Comparison of ENCODE assay signal across 8 cellular contexts in genomic region chr7:55526770-55527169, GRCh38. TPM values are rescaled to one million over a fixed set of nuclear protein-coding genes. Genes with fewer than 3 reads are reported as not detected.
A peak's percentile ranks its signal among the peaks of the same experiment; 100 is the strongest.
DNase-seq lines count a peak whose midpoint lies in the region; ATAC-seq and TF ChIP-seq lines count a peak whose summit lies in the region.

No MANE protein-coding gene starts in this region.

- DNase-seq in GDM1 (lab: John Stamatoyannopoulos, UW) (peak; percentile 35), NCI-H2107 (lab: John Stamatoyannopoulos, UW) (peak; percentile 84), left ventricle myocardium superior (no peak), mucosa of gallbladder (ENCODE audit: low spot score) (no peak), SHP77 (lab: John Stamatoyannopoulos, UW) (no peak)
- DNase-seq in CD8-positive, alpha-beta memory T cell, result no peak
- no peak for DNase-seq in activated CD4-positive, alpha-beta memory T cell treated with anti-CD3 and anti-CD28 coated beads, Interleukin-2, amount 10 ng/mL, durations not matched to agents 7 days and 5 days

- H3K4me3 ChIP-seq in HEK293 (ENCODE audit: low read depth, low read length), result no peak overlapping the region
- no peak overlapping the region for H3K4me3 ChIP-seq in CD8-positive, alpha-beta memory T cell (ENCODE audit: low read length)

- TF ChIP-seq CTCF in HEK293 (tag by site-specific recombination; IDR thresholded peaks at IDR 0.05), result no peak

- H3K27ac Mint-ChIP-seq in CD8-positive, alpha-beta memory T cell, result no peak overlapping the region
- no peak overlapping the region for H3K27ac Mint-ChIP-seq in activated CD4-positive, alpha-beta memory T cell treated with anti-CD3 and anti-CD28 coated beads, Interleukin-2, amount 10 ng/mL, durations not matched to agents 7 days and 5 days

- H3K4me1 Mint-ChIP-seq in CD8-positive, alpha-beta memory T cell, result peaks cover 56 to 84% (median 72%) of the 10 kb centered on the region in 3 donors
- peaks cover 22% of the 10 kb centered on the region for H3K4me1 Mint-ChIP-seq in activated CD4-positive, alpha-beta memory T cell treated with anti-CD3 and anti-CD28 coated beads, Interleukin-2, amount 10 ng/mL, durations not matched to agents 7 days and 5 days

- no peak overlapping the region for H3K27ac ChIP-seq in HEK293 (ENCODE audit: extremely low read depth, low read depth, low read length)
- H3K27ac ChIP-seq in CD8-positive, alpha-beta memory T cell (ENCODE audit: low read depth, low read length), result no peak overlapping the region

- H3K4me1 ChIP-seq in HEK293 (ENCODE audit: control insufficient read depth, insufficient read depth, low read length), result peaks cover 4% of the 10 kb centered on the region; the same call in 1 of the 2 replicates
- H3K4me1 ChIP-seq in CD8-positive, alpha-beta memory T cell (ENCODE audit: insufficient read depth, low read length), result peaks cover 14% of the 10 kb centered on the region

- no peaks in the 10 kb centered on the region for H3K36me3 ChIP-seq in HEK293 (ENCODE audit: control insufficient read depth in 2 of 2, insufficient read depth in 1 of 2, low read length in 2 of 2)
- peaks cover under 1% of the 10 kb centered on the region for H3K36me3 ChIP-seq in CD8-positive, alpha-beta memory T cell (ENCODE audit: insufficient read depth, low read length)

- H3K9me3 Mint-ChIP-seq in CD8-positive, alpha-beta memory T cell, result no peaks in the 10 kb centered on the region
- no peaks in the 10 kb centered on the region for H3K9me3 Mint-ChIP-seq in activated CD4-positive, alpha-beta memory T cell treated with anti-CD3 and anti-CD28 coated beads, Interleukin-2, amount 10 ng/mL, durations not matched to agents 7 days and 5 days

- H3K27me3 ChIP-seq in CD8-positive, alpha-beta memory T cell (ENCODE audit: insufficient read depth, low read length, poor library complexity, severe bottlenecking), result no peaks in the 10 kb centered on the region

- CTCF ChIA-PET in HEK293 (lab: Yijun Ruan, JAX), result no interaction called here
- CTCF ChIA-PET in CD8-positive, alpha-beta memory T cell (lab: Charles Lee), result no interaction called here
- CTCF ChIA-PET in activated CD4-positive, alpha-beta memory T cell treated with anti-CD3 and anti-CD28 coated beads, Interleukin-2, amount 10 ng/mL, durations not matched to agents 7 days and 5 days (lab: Charles Lee), result no interaction called here

- no peaks in the 10 kb centered on the region for H3K9me3 ChIP-seq in HEK293 (ENCODE audit: control insufficient read depth, insufficient read depth, low read depth, low read length)
- no peaks in the 10 kb centered on the region for H3K9me3 ChIP-seq in CD8-positive, alpha-beta memory T cell (ENCODE audit: low read length)

- intact Hi-C loops in left ventricle myocardium superior (cut with micrococcal nuclease), result no loop called here

- H3K36me3 Mint-ChIP-seq in CD8-positive, alpha-beta memory T cell, result peaks cover 0 to 15% (median 2%) of the 10 kb centered on the region in 3 donors
- peaks cover 14% of the 10 kb centered on the region for H3K36me3 Mint-ChIP-seq in activated CD4-positive, alpha-beta memory T cell treated with anti-CD3 and anti-CD28 coated beads, Interleukin-2, amount 10 ng/mL, durations not matched to agents 7 days and 5 days (ENCODE audit: low read depth)

- peak; percentile 71 for ATAC-seq in left ventricle myocardium superior

- POLR2A ChIA-PET in HEK293 (lab: Yijun Ruan, JAX), result no interaction called here
- POLR2A ChIA-PET in CD8-positive, alpha-beta memory T cell (lab: Charles Lee), result no interaction called here
- POLR2A ChIA-PET in activated CD4-positive, alpha-beta memory T cell treated with anti-CD3 and anti-CD28 coated beads, Interleukin-2, amount 10 ng/mL, durations not matched to agents 7 days and 5 days (lab: Charles Lee), result interaction anchor here (0.8 kb wide), 1 partner anchor 8 kb away, joined by 3 read pairs; no protein-coding TSS in a partner anchor

- no peaks in the 10 kb centered on the region for H3K27me3 Mint-ChIP-seq in CD8-positive, alpha-beta memory T cell
- H3K27me3 Mint-ChIP-seq in activated CD4-positive, alpha-beta memory T cell treated with anti-CD3 and anti-CD28 coated beads, Interleukin-2, amount 10 ng/mL, durations not matched to agents 7 days and 5 days, result no peaks in the 10 kb centered on the region

- no peak overlapping the region for H3K4me3 Mint-ChIP-seq in CD8-positive, alpha-beta memory T cell
- no peak overlapping the region for H3K4me3 Mint-ChIP-seq in activated CD4-positive, alpha-beta memory T cell treated with anti-CD3 and anti-CD28 coated beads, Interleukin-2, amount 10 ng/mL, durations not matched to agents 7 days and 5 days

TF ChIP-seq in HEK293, 187 proteins besides CTCF, POLR2A, EP300 and RAD21:
- peak; percentile 36 for TF ChIP-seq ZIC2 (tag by site-specific recombination; IDR thresholded peaks at IDR 0.05)
- no peak for TF ChIP-seq KLF10 (tag by site-specific recombination; IDR thresholded peaks at IDR 0.05)
- TF ChIP-seq ZNF677 (tag by site-specific recombination; IDR thresholded peaks at IDR 0.05), result 0 out of 2 replicates have a peak, but pooled peaks have one; percentile 23
- TF ChIP-seq, protein P1, sequence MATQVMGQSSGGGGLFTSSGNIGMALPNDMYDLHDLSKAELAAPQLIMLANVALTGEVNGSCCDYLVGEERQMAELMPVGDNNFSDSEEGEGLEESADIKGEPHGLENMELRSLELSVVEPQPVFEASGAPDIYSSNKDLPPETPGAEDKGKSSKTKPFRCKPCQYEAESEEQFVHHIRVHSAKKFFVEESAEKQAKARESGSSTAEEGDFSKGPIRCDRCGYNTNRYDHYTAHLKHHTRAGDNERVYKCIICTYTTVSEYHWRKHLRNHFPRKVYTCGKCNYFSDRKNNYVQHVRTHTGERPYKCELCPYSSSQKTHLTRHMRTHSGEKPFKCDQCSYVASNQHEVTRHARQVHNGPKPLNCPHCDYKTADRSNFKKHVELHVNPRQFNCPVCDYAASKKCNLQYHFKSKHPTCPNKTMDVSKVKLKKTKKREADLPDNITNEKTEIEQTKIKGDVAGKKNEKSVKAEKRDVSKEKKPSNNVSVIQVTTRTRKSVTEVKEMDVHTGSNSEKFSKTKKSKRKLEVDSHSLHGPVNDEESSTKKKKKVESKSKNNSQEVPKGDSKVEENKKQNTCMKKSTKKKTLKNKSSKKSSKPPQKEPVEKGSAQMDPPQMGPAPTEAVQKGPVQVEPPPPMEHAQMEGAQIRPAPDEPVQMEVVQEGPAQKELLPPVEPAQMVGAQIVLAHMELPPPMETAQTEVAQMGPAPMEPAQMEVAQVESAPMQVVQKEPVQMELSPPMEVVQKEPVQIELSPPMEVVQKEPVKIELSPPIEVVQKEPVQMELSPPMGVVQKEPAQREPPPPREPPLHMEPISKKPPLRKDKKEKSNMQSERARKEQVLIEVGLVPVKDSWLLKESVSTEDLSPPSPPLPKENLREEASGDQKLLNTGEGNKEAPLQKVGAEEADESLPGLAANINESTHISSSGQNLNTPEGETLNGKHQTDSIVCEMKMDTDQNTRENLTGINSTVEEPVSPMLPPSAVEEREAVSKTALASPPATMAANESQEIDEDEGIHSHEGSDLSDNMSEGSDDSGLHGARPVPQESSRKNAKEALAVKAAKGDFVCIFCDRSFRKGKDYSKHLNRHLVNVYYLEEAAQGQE (tag by site-specific recombination; IDR thresholded peaks at IDR 0.05), result peak; percentile 88

RNA-seq across cellular contexts. Expression of gene VOPP1, which starts 45.5 kb away (rescaled TPM):
- total RNA-seq in left ventricle myocardium superior (23.4 TPM), mucosa of gallbladder (68.2 TPM)
- total RNA-seq in CD8-positive, alpha-beta memory T cell, result 10 to 100 TPM; 65.6 to 67.3 TPM
- polyA plus RNA-seq in CD8-positive, alpha-beta memory T cell, result 34.8 TPM
- 10 to 100 TPM; 51.4 to 52.7 TPM for total RNA-seq in activated CD4-positive, alpha-beta memory T cell treated with anti-CD3 and anti-CD28 coated beads, Interleukin-2, amount 10 ng/mL, durations not matched to agents 7 days and 5 days

Comparison
In these comparisons a context has a peak if more than half of its experiments do, and no peak if none do; other contexts are left out.
1. DNase-seq: peak in GDM1 (single experiment) and NCI-H2107 (single experiment); none in left ventricle myocardium superior (single experiment), mucosa of gallbladder (single experiment), CD8-positive, alpha-beta memory T cell (0 of 5), SHP77 (0 of 2) and activated CD4-positive, alpha-beta memory T cell treated with anti-CD3 and anti-CD28 coated beads, Interleukin-2, amount 10 ng/mL, durations not matched to agents 7 days and 5 days (single experiment).